ENCODE assay signal across 30 cellular contexts in genomic region chr12:80017261-80017870, GRCh38.
A peak's percentile ranks its signal among the peaks of the same experiment; 100 is the strongest.
DNase-seq lines count a peak whose midpoint lies in the region; ATAC-seq, FAIRE-seq and TF ChIP-seq lines count a peak whose summit lies in the region.
"Had no signal": no experiment of that assay in that cellular context is flagged by ENCODE, and none has a peak within 500 bp of the region (broad histone marks: within the 10 kb centered on the region; RNA-seq: fewer than 3 reads in every experiment).

No MANE protein-coding gene starts in this region.

- peaks cover 4% of the 10 kb centered on the region; the same call in 2 of the 3 replicates for H3K4me1 Mint-ChIP-seq in GM23338
- H3K4me1 Mint-ChIP-seq in astrocyte (ENCODE audit: low read depth, unreplicated experiment), result peaks cover 8% of the 10 kb centered on the region
- H3K4me1 Mint-ChIP-seq: activated CD8-positive, alpha-beta memory T cell treated with anti-CD3 and anti-CD28 coated beads, Interleukin-2, amount 10 ng/mL, durations not matched to agents 7 days and 5 days; activated naive CD4-positive, alpha-beta T cell treated with anti-CD3 and anti-CD28 coated beads, Interleukin-2, amount 10 ng/mL, durations not matched to agents 7 days and 5 days; CD4-positive, alpha-beta memory T cell; IgD-negative memory B cell had no signal

- H3K27me3 ChIP-seq in GM23338 (ENCODE audit: insufficient read depth), result no peaks in the 10 kb centered on the region
- no peaks in the 10 kb centered on the region for H3K27me3 ChIP-seq in astrocyte (ENCODE audit: insufficient read depth, low read length)
- no peaks in the 10 kb centered on the region for H3K27me3 ChIP-seq in hepatocyte
- H3K27me3 ChIP-seq in sigmoid colon, result no peaks in the 10 kb centered on the region
- H3K27me3 ChIP-seq: neural progenitor cell, vagina had no signal

- H3K27ac ChIP-seq in GM23338 (ENCODE audit: low read depth) (no peak overlapping the region), astrocyte (ENCODE audit: low read depth, low read length) (no peak overlapping the region), hepatocyte (no peak overlapping the region), sigmoid colon (peak overlapping the region; percentile 70 to 83 (median 78))
- H3K27ac ChIP-seq: A549, lower lobe of right lung, neural progenitor cell, psoas muscle, vagina had no signal

- no peak overlapping the region for H3K4me3 Mint-ChIP-seq in GM23338
- no peak overlapping the region for H3K4me3 Mint-ChIP-seq in astrocyte (ENCODE audit: unreplicated experiment)
- H3K4me3 Mint-ChIP-seq: activated CD8-positive, alpha-beta memory T cell treated with anti-CD3 and anti-CD28 coated beads, Interleukin-2, amount 10 ng/mL, durations not matched to agents 7 days and 5 days; activated naive CD4-positive, alpha-beta T cell treated with anti-CD3 and anti-CD28 coated beads, Interleukin-2, amount 10 ng/mL, durations not matched to agents 7 days and 5 days; CD4-positive, alpha-beta memory T cell; dendritic cell treated with granulocyte-macrophage colony-stimulating factor and Interleukin-4, amounts not matched to agents 40 ng/mL and 50 ng/mL, for 4 days; IgD-negative memory B cell; neural progenitor cell had no signal

- H3K4me3 ChIP-seq in GM23338 (no peak overlapping the region), astrocyte (ENCODE audit: insufficient read depth, low read depth, low read length) (no peak overlapping the region), hepatocyte (no peak overlapping the region), sigmoid colon (peak overlapping the region in 1 of 4 donors; percentile 7)
- H3K4me3 ChIP-seq: A549, lower lobe of right lung, neural progenitor cell, psoas muscle, vagina had no signal

- no peak for ATAC-seq in GM23338
- ATAC-seq in GM19351 (IDR thresholded peaks at IDR 0.05; ENCODE audit: unreplicated experiment), result no peak
- no peak for ATAC-seq in activated naive CD4-positive, alpha-beta T cell treated with anti-CD3 and anti-CD28 coated beads, Interleukin-2, amount 50 U/mL, for 72 hours
- ATAC-seq in GM18868 (IDR thresholded peaks at IDR 0.05; ENCODE audit: unreplicated experiment), result no peak
- ATAC-seq: A549; activated CD8-positive, alpha-beta memory T cell treated with anti-CD3 and anti-CD28 coated beads, Interleukin-2, amount 10 ng/mL, durations not matched to agents 7 days and 5 days; lower lobe of right lung; psoas muscle had no signal

- H3K9me3 Mint-ChIP-seq in GM23338, result no peaks in the 10 kb centered on the region; the same call in 2 of the 3 replicates
- peaks cover 4% of the 10 kb centered on the region for H3K9me3 Mint-ChIP-seq in astrocyte (ENCODE audit: unreplicated experiment)
- H3K9me3 Mint-ChIP-seq in activated naive CD4-positive, alpha-beta T cell treated with anti-CD3 and anti-CD28 coated beads, Interleukin-2, amount 50 U/mL, for 72 hours, result peaks cover 4 to 8% of the 10 kb centered on the region in 2 donors
- H3K9me3 Mint-ChIP-seq: activated naive CD4-positive, alpha-beta T cell treated with anti-CD3 and anti-CD28 coated beads, Interleukin-2, amount 10 ng/mL, durations not matched to agents 7 days and 5 days; neural progenitor cell had no signal

- no peaks in the 10 kb centered on the region for H3K36me3 ChIP-seq in GM23338 (ENCODE audit: insufficient read depth)
- no peaks in the 10 kb centered on the region for H3K36me3 ChIP-seq in astrocyte (ENCODE audit: insufficient read depth, low read length)
- H3K36me3 ChIP-seq in hepatocyte (replicated peaks; ENCODE audit: insufficient read depth, low read depth), result no peaks in the 10 kb centered on the region
- no peaks in the 10 kb centered on the region for H3K36me3 ChIP-seq in sigmoid colon
- H3K36me3 ChIP-seq: lower lobe of right lung, neural progenitor cell, vagina had no signal

- H3K79me2 ChIP-seq in GM23338 (replicated peaks; ENCODE audit: insufficient read depth) (no peaks in the 10 kb centered on the region), astrocyte (ENCODE audit: insufficient read depth, low read length) (no peaks in the 10 kb centered on the region), hepatocyte (no peaks in the 10 kb centered on the region)

- 86% methylated on average over 1 of the region's 1 CpG for WGBS in hepatocyte (ENCODE audit: low lambda C conversion rate, missing lambda C conversion rate)
- 85% methylated on average over 1 of the region's 1 CpG for WGBS in sigmoid colon, 2 donors

- no peaks in the 10 kb centered on the region for H3F3A ChIP-seq in GM23338 (replicated peaks; ENCODE audit: low read depth)

- H3K9me2 ChIP-seq in GM23338 (ENCODE audit: insufficient read depth) (0 out of 2 replicates have a peak, but pooled peaks cover 5% of the 10 kb centered on the region), hepatocyte (replicated peaks; ENCODE audit: insufficient read depth) (no peaks in the 10 kb centered on the region)

- DNase-seq in GM23338 (ENCODE audit: low spot score) (no peak), astrocyte (ENCODE audit: low read depth) (no peak), hepatocyte (ENCODE audit: low spot score) (no peak), sigmoid colon (no peak)
- DNase-seq in activated effector memory CD4-positive, alpha-beta T cell treated with Interleukin-2 at 50 U/mL for 16 hours, result no peak
- DNase-seq in activated naive CD4-positive, alpha-beta T cell treated with anti-CD3 and anti-CD28 coated beads, Interleukin-2, amount 50 U/mL, for 72 hours (ENCODE audit: low spot score in 2 of 2), result no peak
- DNase-seq: activated CD4-positive, alpha-beta T cell treated with anti-CD3 and anti-CD28 coated beads, Interleukin-2, amount 50 U/mL, for 1 hour; activated CD8-positive, alpha-beta memory T cell treated with anti-CD3 and anti-CD28 coated beads, Interleukin-2, amount 10 ng/mL, durations not matched to agents 7 days and 5 days; activated naive CD4-positive, alpha-beta T cell treated with anti-CD3 and anti-CD28 coated beads, Interleukin-2, amount 10 ng/mL, durations not matched to agents 7 days and 5 days; AML-193; CD4-positive, alpha-beta memory T cell; islet precursor cell; lower lobe of right lung; NCI-H1092; NCI-H187; NCI-H2171 treated with DMSO at 0.1 percent for 48 hours; NCI-H524 treated with DMSO at 0.1 percent for 48 hours; psoas muscle; stimulated activated CD4-positive, alpha-beta T cell treated with anti-CD3 and anti-CD28 coated beads, Interleukin-15, amount 100 ng/mL, for 24 hours; stimulated activated naive CD4-positive, alpha-beta T cell; SW 1271; T1000 had no signal

- intact Hi-C loops in sigmoid colon (cut with DNase I), result no loop called here

- H3K27me3 Mint-ChIP-seq in GM23338 (ENCODE audit: insufficient read depth, low read depth, poor library complexity) (peaks cover 2% of the 10 kb centered on the region), astrocyte (ENCODE audit: low read depth, unreplicated experiment) (no peaks in the 10 kb centered on the region)
- H3K27me3 Mint-ChIP-seq: dendritic cell treated with granulocyte-macrophage colony-stimulating factor and Interleukin-4, amounts not matched to agents 40 ng/mL and 50 ng/mL, for 4 days had no signal

- FAIRE-seq in astrocyte (lab: Jason Lieb, UNC), result no peak
- FAIRE-seq: A549, H54 had no signal

- H3K4me2 ChIP-seq in GM23338 (no peak overlapping the region), astrocyte (ENCODE audit: low read length) (no peak overlapping the region), hepatocyte (no peak overlapping the region)
- H3K4me2 ChIP-seq: A549, neural progenitor cell had no signal

- H4K20me1 ChIP-seq in GM23338 (replicated peaks; ENCODE audit: insufficient read depth), result no peaks in the 10 kb centered on the region
- no peaks in the 10 kb centered on the region for H4K20me1 ChIP-seq in astrocyte (ENCODE audit: insufficient read depth, low read length)
- no peaks in the 10 kb centered on the region for H4K20me1 ChIP-seq in hepatocyte (ENCODE audit: insufficient read depth, poor library complexity, severe bottlenecking)

- TF ChIP-seq CTCF in GM23338 (conservative IDR thresholded peaks at IDR 0.05; ENCODE audit: low read depth in 2 of 2), result no peak
- TF ChIP-seq CTCF in astrocyte (IDR thresholded peaks at IDR 0.05; ENCODE audit: insufficient read depth, low read depth, low read length), result no peak
- no peak for TF ChIP-seq CTCF in hepatocyte (IDR thresholded peaks at IDR 0.05; ENCODE audit: poor library complexity)
- TF ChIP-seq CTCF in sigmoid colon (IDR thresholded peaks at IDR 0.05), result no peak

- H2AFZ ChIP-seq in GM23338 (0 out of 2 replicates have a peak overlapping the region, but pooled peaks have one; percentile 18), astrocyte (ENCODE audit: low read depth, low read length) (peak overlapping the region; percentile 32), hepatocyte (peak overlapping the region; percentile 16)
- H2AFZ ChIP-seq: neural progenitor cell had no signal

- H3K27ac Mint-ChIP-seq in GM23338 (no peak overlapping the region), astrocyte (ENCODE audit: unreplicated experiment) (no peak overlapping the region)
- no peak overlapping the region for H3K27ac Mint-ChIP-seq in activated naive CD4-positive, alpha-beta T cell treated with anti-CD3 and anti-CD28 coated beads, Interleukin-2, amount 50 U/mL, for 72 hours
- H3K27ac Mint-ChIP-seq: activated CD8-positive, alpha-beta memory T cell treated with anti-CD3 and anti-CD28 coated beads, Interleukin-2, amount 10 ng/mL, durations not matched to agents 7 days and 5 days; activated naive CD4-positive, alpha-beta T cell treated with anti-CD3 and anti-CD28 coated beads, Interleukin-2, amount 10 ng/mL, durations not matched to agents 7 days and 5 days; CD4-positive, alpha-beta memory T cell; dendritic cell treated with granulocyte-macrophage colony-stimulating factor and Interleukin-4, amounts not matched to agents 40 ng/mL and 50 ng/mL, for 4 days; IgD-negative memory B cell; neural progenitor cell had no signal

- H3K4me1 ChIP-seq in GM23338 (ENCODE audit: insufficient read depth) (no peaks in the 10 kb centered on the region), astrocyte (ENCODE audit: insufficient read depth, low read length) (no peaks in the 10 kb centered on the region), hepatocyte (ENCODE audit: insufficient read depth) (no peaks in the 10 kb centered on the region), sigmoid colon (peaks cover 0 to 37% (median 25%) of the 10 kb centered on the region in 4 donors)
- H3K4me1 ChIP-seq: A549, lower lobe of right lung, neural progenitor cell, psoas muscle, vagina had no signal

- H3K36me3 Mint-ChIP-seq in GM23338 (ENCODE audit: low read depth) (no peaks in the 10 kb centered on the region; the same call in 2 of the 3 replicates), astrocyte (ENCODE audit: low read depth, unreplicated experiment) (peaks cover 2% of the 10 kb centered on the region)
- H3K36me3 Mint-ChIP-seq in activated naive CD4-positive, alpha-beta T cell treated with anti-CD3 and anti-CD28 coated beads, Interleukin-2, amount 50 U/mL, for 72 hours, result no peaks in the 10 kb centered on the region
- H3K36me3 Mint-ChIP-seq: activated CD8-positive, alpha-beta memory T cell treated with anti-CD3 and anti-CD28 coated beads, Interleukin-2, amount 10 ng/mL, durations not matched to agents 7 days and 5 days; activated naive CD4-positive, alpha-beta T cell treated with anti-CD3 and anti-CD28 coated beads, Interleukin-2, amount 10 ng/mL, durations not matched to agents 7 days and 5 days; IgD-negative memory B cell; neural progenitor cell had no signal

- H3K9me3 ChIP-seq in astrocyte (ENCODE audit: insufficient read depth, low read depth, low read length) (no peaks in the 10 kb centered on the region), hepatocyte (ENCODE audit: low read depth) (no peaks in the 10 kb centered on the region), sigmoid colon (no peaks in the 10 kb centered on the region)
- H3K9me3 ChIP-seq: lower lobe of right lung, psoas muscle, vagina had no signal

- no peak overlapping the region for H3K9ac ChIP-seq in astrocyte (ENCODE audit: low read length)
- H3K9ac ChIP-seq: neural progenitor cell had no signal

- no peak for TF ChIP-seq POLR2A in sigmoid colon (IDR thresholded peaks at IDR 0.05)

- no peak for TF ChIP-seq EP300 in sigmoid colon (IDR thresholded peaks at IDR 0.05)

Comparison
In these comparisons a context has a peak if more than half of its experiments do, and no peak if none do; other contexts are left out.
1. H3K27ac ChIP-seq: peak in sigmoid colon (4 of 4); none in GM23338 (single experiment), astrocyte (single experiment) and hepatocyte (single experiment).
2. Peak in every context shown above with its lines, with median percentiles within 50 percentile points of each other: H2AFZ ChIP-seq.